In genomic region chr17:74917430-74917829, GRCh38 we compare ENCODE assay signal across 1 cellular context.
TF ChIP-seq lines count a peak whose summit lies in the region.

No MANE protein-coding gene starts in this region.

TF ChIP-seq in K562, 482 proteins besides CTCF, POLR2A, EP300 and RAD21:
- TF ChIP-seq ZNF212 (CRISPR knock-in tag; IDR thresholded peaks at IDR 0.05) (no peak), HMGN3 (IDR thresholded peaks at IDR 0.05; ENCODE audit: borderline replicate concordance, extremely low read depth, insufficient read length, low read depth, low read length) (peak; percentile 28)
TF ChIP-seq in K562: peak in this region for 1.
